ENCODE assay signal across 9 cellular contexts in the genomic region with DNA sequence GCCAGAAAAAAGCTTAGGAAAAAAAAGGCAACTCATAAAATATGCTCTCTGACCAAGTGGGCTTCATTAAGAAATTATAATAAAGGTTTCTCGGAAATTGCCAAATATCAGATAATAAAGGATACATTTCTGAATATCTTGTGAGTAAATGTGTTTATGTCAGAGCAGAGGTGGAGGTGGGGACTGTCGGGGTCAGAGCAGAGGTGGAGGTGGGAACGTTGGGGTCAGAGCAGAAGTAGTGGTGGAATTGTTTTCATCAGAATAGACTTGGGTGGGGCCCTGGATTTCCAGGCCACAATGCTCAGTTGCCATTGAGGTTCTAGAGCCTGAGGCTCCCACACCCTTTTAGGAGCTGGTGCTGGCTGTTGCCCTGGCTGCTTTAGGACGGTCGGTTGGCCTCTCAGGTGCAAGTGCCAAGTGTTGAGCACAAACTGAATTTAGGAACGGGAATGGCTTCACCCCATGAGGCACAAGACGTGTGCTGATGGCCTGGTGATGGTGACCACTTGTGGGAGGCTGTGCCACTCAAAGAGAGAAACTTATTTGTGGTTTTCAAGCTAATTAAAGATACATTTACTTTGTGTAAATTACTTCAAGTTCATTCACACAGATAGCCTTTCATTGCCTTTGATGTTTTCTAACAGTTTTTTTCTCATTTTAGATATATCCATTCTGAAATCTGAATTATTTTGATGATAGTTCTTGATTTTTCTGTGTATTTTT.
DNase-seq lines count a peak whose midpoint lies in the region; ATAC-seq and TF ChIP-seq lines count a peak whose summit lies in the region.
"Had no signal": no experiment of that assay in that cellular context is flagged by ENCODE, and none has a peak within 500 bp of the region (broad histone marks: within the 10 kb centered on the region; RNA-seq: fewer than 3 reads in every experiment).

No MANE protein-coding gene starts in this region.

- no peak overlapping the region for H3K4me3 ChIP-seq in fibroblast of the aortic adventitia (ENCODE audit: low read depth, low read length)

- H3K9me3 Mint-ChIP-seq in progenitor cell of endocrine pancreas (ENCODE audit: low read depth), result peaks cover 5% of the 10 kb centered on the region
- H3K9me3 Mint-ChIP-seq: dendritic cell treated with granulocyte-macrophage colony-stimulating factor and Interleukin-4, amounts not matched to agents 40 ng/mL and 50 ng/mL, for 4 days had no signal

- peaks cover 7% of the 10 kb centered on the region for H3K36me3 Mint-ChIP-seq in progenitor cell of endocrine pancreas (ENCODE audit: insufficient read depth)

- peak overlapping the region; percentile 5 for H3K27ac Mint-ChIP-seq in progenitor cell of endocrine pancreas
- H3K27ac Mint-ChIP-seq: dendritic cell treated with granulocyte-macrophage colony-stimulating factor and Interleukin-4, amounts not matched to agents 40 ng/mL and 50 ng/mL, for 4 days had no signal

- H3K27me3 Mint-ChIP-seq in progenitor cell of endocrine pancreas, result no peaks in the 10 kb centered on the region
- H3K27me3 Mint-ChIP-seq: dendritic cell treated with granulocyte-macrophage colony-stimulating factor and Interleukin-4, amounts not matched to agents 40 ng/mL and 50 ng/mL, for 4 days had no signal

- POLR2A ChIA-PET in GM10248 (lab: Yijun Ruan, JAX), result no interaction called here

- ATAC-seq in HG02885 (IDR thresholded peaks at IDR 0.05; ENCODE audit: poor library complexity, unreplicated experiment), result peak; percentile 77
- ATAC-seq in HG02623 (IDR thresholded peaks at IDR 0.05; ENCODE audit: unreplicated experiment), result no peak
- ATAC-seq in GM19035 (IDR thresholded peaks at IDR 0.05; ENCODE audit: unreplicated experiment), result no peak
- ATAC-seq in GM21381 (IDR thresholded peaks at IDR 0.05; ENCODE audit: unreplicated experiment), result no peak

- TF ChIP-seq CTCF in GM10248 (IDR thresholded peaks at IDR 0.05; ENCODE audit: control extremely low read depth, extremely low read depth, low read depth, missing control alignments) (no peak), fibroblast of the aortic adventitia (IDR thresholded peaks at IDR 0.05; ENCODE audit: insufficient read depth, low read length) (no peak), progenitor cell of endocrine pancreas (IDR thresholded peaks at IDR 0.05; ENCODE audit: unreplicated experiment) (no peak)

- H3K4me1 Mint-ChIP-seq in progenitor cell of endocrine pancreas (ENCODE audit: low read depth), result peaks cover 5% of the 10 kb centered on the region

- DNase-seq in GM10248 (ENCODE audit: extremely low spot score), result peak; percentile 59
- DNase-seq in T-helper 2 cell, result peak in 3 of 5 experiments; percentile 18 to 63 (median 35)
- peak; percentile 16 for DNase-seq in fibroblast of the aortic adventitia (ENCODE audit: low read depth)
- peak; percentile 27 for DNase-seq in progenitor cell of endocrine pancreas (ENCODE audit: low spot score, unreplicated experiment)

- H3K4me3 Mint-ChIP-seq in progenitor cell of endocrine pancreas (ENCODE audit: low read depth), result no peak overlapping the region
- H3K4me3 Mint-ChIP-seq: dendritic cell treated with granulocyte-macrophage colony-stimulating factor and Interleukin-4, amounts not matched to agents 40 ng/mL and 50 ng/mL, for 4 days had no signal

- CTCF ChIA-PET in GM10248 (lab: Yijun Ruan, JAX), result interaction anchor here (1.5 kb wide), 1 partner anchor 14 kb away, joined by 3 read pairs; no protein-coding TSS in a partner anchor
